17 cellular contexts compared by ENCODE assay signal in the genomic region with DNA sequence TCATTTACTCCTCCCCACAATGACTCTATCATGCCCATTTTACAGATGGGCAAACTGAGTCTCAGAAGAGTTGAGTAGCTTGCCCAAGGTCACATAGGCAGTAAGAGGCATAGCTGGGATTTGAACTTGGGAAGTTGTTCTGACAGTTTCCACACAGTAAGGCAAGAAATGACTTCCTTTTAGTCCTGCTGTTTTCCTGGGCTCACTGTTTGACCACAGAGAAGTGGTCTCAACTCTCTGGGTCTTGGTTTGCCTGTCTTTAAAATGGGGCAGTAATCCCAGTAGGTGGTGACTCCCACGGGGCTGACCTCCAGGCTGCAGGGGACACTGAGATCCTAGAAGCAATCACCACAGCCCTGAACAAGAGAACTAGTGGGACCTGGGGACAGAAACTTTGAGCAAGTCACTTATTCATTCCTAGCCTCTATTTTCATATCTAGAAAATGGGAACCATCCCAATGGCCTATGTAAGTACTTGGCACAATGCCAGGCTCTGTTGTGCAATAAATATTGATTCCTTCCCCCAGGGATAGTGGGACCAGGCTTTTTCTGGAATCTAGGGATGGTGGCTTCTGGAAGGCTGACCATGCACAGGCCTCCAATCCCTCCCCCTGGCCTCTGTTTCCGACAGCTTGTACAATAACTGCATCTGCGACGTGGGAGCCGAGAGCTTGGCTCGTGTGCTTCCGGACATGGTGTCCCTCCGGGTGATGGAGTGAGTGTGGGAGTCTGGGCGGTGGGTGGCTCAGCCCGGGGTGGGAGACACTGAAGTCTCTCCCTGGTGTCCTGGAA. TPM values are rescaled to one million over a fixed set of nuclear protein-coding genes. Genes with fewer than 3 reads are reported as not detected.
DNase-seq lines count a peak whose midpoint lies in the region; ATAC-seq and TF ChIP-seq lines count a peak whose summit lies in the region.
"Had no signal": no experiment of that assay in that cellular context is flagged by ENCODE, and none has a peak within 500 bp of the region (broad histone marks: within the 10 kb centered on the region; RNA-seq: fewer than 3 reads in every experiment).

No MANE protein-coding gene starts in this region.

- H3K27me3 ChIP-seq in lower lobe of right lung (ENCODE audit: low read depth), result no peaks in the 10 kb centered on the region
- no peaks in the 10 kb centered on the region for H3K27me3 ChIP-seq in thoracic aorta (replicated peaks; ENCODE audit: insufficient read depth)

- no peak for TF ChIP-seq CTCF in lower lobe of right lung (IDR thresholded peaks at IDR 0.05)
- no peak for TF ChIP-seq CTCF in thoracic aorta (IDR thresholded peaks at IDR 0.05)

- peaks cover 100% of the 10 kb centered on the region for H3K36me3 Mint-ChIP-seq in dendritic cell treated with granulocyte-macrophage colony-stimulating factor and Interleukin-4, amounts not matched to agents 40 ng/mL and 50 ng/mL, for 4 days (ENCODE audit: low read depth)

- no peak overlapping the region for H3K4me3 Mint-ChIP-seq in dendritic cell treated with granulocyte-macrophage colony-stimulating factor and Interleukin-4, amounts not matched to agents 40 ng/mL and 50 ng/mL, for 4 days
- H3K4me3 Mint-ChIP-seq: activated T-cell treated with anti-CD3 and anti-CD28 coated beads, Interleukin-2, amount 50 U/mL, for 4 hours; nephron; T-cell had no signal

- peak overlapping the region; percentile 71 for H3K27ac Mint-ChIP-seq in dendritic cell treated with granulocyte-macrophage colony-stimulating factor and Interleukin-4, amounts not matched to agents 40 ng/mL and 50 ng/mL, for 4 days
- H3K27ac Mint-ChIP-seq: nephron had no signal

- intact Hi-C loops in dendritic cell treated with granulocyte-macrophage colony-stimulating factor and Interleukin-4, amounts not matched to agents 40 ng/mL and 50 ng/mL, for 4 days (cut with micrococcal nuclease), result no loop called here
- intact Hi-C loops in lower lobe of right lung (cut with DNase I), result no loop called here

- H3K4me3 ChIP-seq in lower lobe of right lung, result no peak overlapping the region
- no peak overlapping the region for H3K4me3 ChIP-seq in thoracic aorta
- H3K4me3 ChIP-seq: skin epidermis had no signal

- ATAC-seq in lower lobe of right lung (peak in 1 of 2 donors; percentile 4), thoracic aorta (ENCODE audit: insufficient number of reproducible peaks, low FRiP score, low read depth) (peak; percentile 17), HG02678 (IDR thresholded peaks at IDR 0.05; ENCODE audit: unreplicated experiment) (no peak), GM18870 (IDR thresholded peaks at IDR 0.05; ENCODE audit: unreplicated experiment) (no peak)
- ATAC-seq: activated T-cell treated with anti-CD3 and anti-CD28 coated beads, Interleukin-2, amount 50 U/mL, for 4 hours; Panc1; T-cell had no signal

- DNase-seq in DMS 273 (lab: John Stamatoyannopoulos, UW; ENCODE audit: unreplicated experiment) (peak; percentile 51), DMS 273 treated with DMSO at 0.1 percent for 48 hours (lab: John Stamatoyannopoulos, UW) (no peak), lower lobe of right lung (no peak), thoracic aorta (ENCODE audit: low spot score) (peak; percentile 34), mesenteric fat pad (ENCODE audit: low spot score) (no peak)
- DNase-seq: activated CD4-positive, alpha-beta T cell treated with anti-CD3 and anti-CD28 coated beads for 4 hours; activated T-cell treated with anti-CD3 and anti-CD28 coated beads, Interleukin-2, amount 50 U/mL, for 4 hours; NCI-H1105; T-cell had no signal

- no peaks in the 10 kb centered on the region for H3K9me3 Mint-ChIP-seq in dendritic cell treated with granulocyte-macrophage colony-stimulating factor and Interleukin-4, amounts not matched to agents 40 ng/mL and 50 ng/mL, for 4 days
- H3K9me3 Mint-ChIP-seq: activated T-cell treated with anti-CD3 and anti-CD28 coated beads, Interleukin-2, amount 50 U/mL, for 4 hours; nephron; T-cell had no signal

- H3K27ac ChIP-seq in lower lobe of right lung, result peak overlapping the region; percentile 49
- peak overlapping the region; percentile 75 to 84 for H3K27ac ChIP-seq in thoracic aorta
- H3K27ac ChIP-seq: 22Rv1 had no signal

- H3K27me3 Mint-ChIP-seq in dendritic cell treated with granulocyte-macrophage colony-stimulating factor and Interleukin-4, amounts not matched to agents 40 ng/mL and 50 ng/mL, for 4 days, result no peaks in the 10 kb centered on the region
- H3K27me3 Mint-ChIP-seq: T-cell had no signal

- H3K4me1 ChIP-seq in lower lobe of right lung (peaks cover 38% of the 10 kb centered on the region), thoracic aorta (ENCODE audit: control insufficient read depth in 1 of 2, low read depth in 2 of 2) (peaks cover 23 to 59% of the 10 kb centered on the region in 2 donors)

- H3K9me3 ChIP-seq in lower lobe of right lung (no peaks in the 10 kb centered on the region), thoracic aorta (no peaks in the 10 kb centered on the region)

- H3K36me3 ChIP-seq in lower lobe of right lung (peaks cover 74% of the 10 kb centered on the region), thoracic aorta (peaks cover 10% of the 10 kb centered on the region)

- H3K4me1 Mint-ChIP-seq in dendritic cell treated with granulocyte-macrophage colony-stimulating factor and Interleukin-4, amounts not matched to agents 40 ng/mL and 50 ng/mL, for 4 days (ENCODE audit: low read depth), result peaks cover 84% of the 10 kb centered on the region

RNA-seq across cellular contexts. Expression of a gene that starts 20.5 kb away (rescaled TPM):
- total RNA-seq in lower lobe of right lung (29.9 TPM), thoracic aorta (100 to 1,000 TPM; 120 to 157 TPM), mesenteric fat pad (41.6 TPM)

RNA-seq across cellular contexts. Expression of a gene that starts 22.6 kb away (rescaled TPM):
- total RNA-seq in lower lobe of right lung (34.6 TPM), thoracic aorta (10 to 100 TPM; 46.6 to 47.6 TPM), mesenteric fat pad (27.5 TPM)

RNA-seq across cellular contexts. Expression of a gene that starts 44.7 kb away (rescaled TPM):
- total RNA-seq in lower lobe of right lung (119 TPM), thoracic aorta (10 to 100 TPM; 25.2 to 31.0 TPM), mesenteric fat pad (10.0 TPM)
- total RNA-seq: NCI-H460 had no signal

Comparison
In these comparisons a context has a peak if more than half of its experiments do, and no peak if none do; other contexts are left out.
1. DNase-seq: peak in DMS 273 (single experiment) and thoracic aorta (single experiment); none in DMS 273 treated with DMSO at 0.1 percent for 48 hours (single experiment), lower lobe of right lung (single experiment) and mesenteric fat pad (single experiment).